Comparison of ENCODE assay signal across 8 cellular contexts in the genomic region with DNA sequence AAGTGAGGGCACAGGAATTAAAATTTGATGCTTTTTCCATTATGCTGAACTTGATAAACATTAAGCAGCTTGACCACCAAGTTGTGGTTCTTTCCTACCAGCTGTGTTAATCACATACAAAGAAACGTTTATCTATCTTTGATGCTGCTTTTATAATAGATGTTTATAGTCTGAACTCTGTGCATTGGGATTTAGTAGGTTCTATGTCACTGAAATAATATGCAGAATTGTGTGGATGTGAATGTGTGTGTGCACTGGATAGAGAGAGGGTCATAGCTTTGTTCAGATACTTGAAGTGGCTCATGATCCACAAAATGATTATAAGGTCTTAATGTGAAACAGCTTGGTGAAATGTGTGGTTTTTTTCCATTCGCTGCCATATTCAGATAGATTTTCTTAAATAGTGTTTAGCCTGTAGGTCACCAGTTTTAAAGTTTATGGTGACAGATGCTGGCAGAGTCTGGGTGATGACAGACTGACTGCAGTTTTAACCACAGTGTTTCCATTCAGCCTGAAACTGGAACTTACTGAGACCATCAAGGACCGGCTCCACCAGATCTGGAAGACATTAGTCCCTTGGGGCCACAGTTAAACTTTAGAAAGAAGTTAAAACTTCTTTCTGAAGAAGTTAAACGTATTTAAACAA. TPM values are rescaled to one million over a fixed set of nuclear protein-coding genes. Genes with fewer than 3 reads are reported as not detected.
DNase-seq lines count a peak whose midpoint lies in the region; ATAC-seq, FAIRE-seq and TF ChIP-seq lines count a peak whose summit lies in the region.

No MANE protein-coding gene starts in this region.

- TF ChIP-seq CTCF in AG10803 (conservative IDR thresholded peaks at IDR 0.05; ENCODE audit: low read length): no peak
- no peak for TF ChIP-seq CTCF in endothelial cell of umbilical vein (IDR thresholded peaks at IDR 0.05; ENCODE audit: extremely low read depth in 1 of 2, insufficient read depth in 1 of 2, low read depth in 1 of 2, low read length in 2 of 2)

- H3K4me3 ChIP-seq in AG10803 (ENCODE audit: low read length) (no peak overlapping the region), endothelial cell of umbilical vein (replicated peaks in 1 of 3; ENCODE audit: insufficient read depth in 1 of 3, low read depth in 1 of 3, low read length in 3 of 3) (no peak overlapping the region)

- H3K9me3 ChIP-seq in endothelial cell of umbilical vein (replicated peaks; ENCODE audit: control insufficient read depth, insufficient read depth, low read length): no peaks in the 10 kb centered on the region

- no peaks in the 10 kb centered on the region for H3K27me3 ChIP-seq in endothelial cell of umbilical vein (ENCODE audit: control insufficient read depth in 2 of 2, insufficient read depth in 2 of 2, low read length in 2 of 2)

- POLR2A ChIA-PET in endothelial cell of umbilical vein (lab: Charles Lee): no interaction called here
- POLR2A ChIA-PET in HEK293T (lab: Yijun Ruan, JAX): interaction anchor here (1.0 kb wide), 1 partner anchor 9 kb away, joined by 4 read pairs; a partner anchor contains a TSS

- dilution Hi-C loops in endothelial cell of umbilical vein (cut with MboI; ENCODE audit: extremely low pct_ligation_motif_present, low sequenced_read_pairs): no loop called here

- TF ChIP-seq POLR2A in endothelial cell of umbilical vein (IDR thresholded peaks at IDR 0.05; ENCODE audit: low read depth, low read length): no peak

- H3K4me2 ChIP-seq in endothelial cell of umbilical vein (ENCODE audit: insufficient read depth, low read length): no peak overlapping the region

- H3K36me3 ChIP-seq in endothelial cell of umbilical vein (ENCODE audit: control insufficient read depth in 2 of 2, extremely low read depth in 1 of 2, insufficient read depth in 2 of 2, low read length in 2 of 2): peaks cover 6 to 14% of the 10 kb centered on the region in 2 experiments

- ATAC-seq in GM19372 (IDR thresholded peaks at IDR 0.05; ENCODE audit: low read depth, unreplicated experiment) (peak; percentile 85), HG03175 (IDR thresholded peaks at IDR 0.05; ENCODE audit: unreplicated experiment) (peak; percentile 92), HG03025 (IDR thresholded peaks at IDR 0.05; ENCODE audit: low FRiP score, unreplicated experiment) (no peak)

- intact Hi-C loops in endothelial cell of umbilical vein (cut with micrococcal nuclease): no loop called here

- H3K4me1 ChIP-seq in endothelial cell of umbilical vein (ENCODE audit: control insufficient read depth, extremely low read depth, insufficient read depth, low read length): no peaks in the 10 kb centered on the region

- peaks cover 56% of the 10 kb centered on the region for H3K79me2 ChIP-seq in endothelial cell of umbilical vein (ENCODE audit: control insufficient read depth, insufficient read depth, low read length)

- H3K27ac ChIP-seq in endothelial cell of umbilical vein (ENCODE audit: insufficient read depth, low read depth, low read length): no peak overlapping the region

- H4K20me1 ChIP-seq in endothelial cell of umbilical vein (replicated peaks; ENCODE audit: control insufficient read depth, extremely low read depth, insufficient read depth, low read length): no peaks in the 10 kb centered on the region

- DNase-seq in AG10803 (ENCODE audit: low read depth): peak; percentile 83
- DNase-seq in endothelial cell of umbilical vein (ENCODE audit: low read depth, low spot score): no peak
- DNase-seq in DMS79 (lab: John Stamatoyannopoulos, UW): no peak
- DNase-seq in HEK293T (ENCODE audit: extremely low spot score): no peak
- DNase-seq in RPMI8226: no peak

- no TSS peak for BruUV-seq in endothelial cell of umbilical vein (replicated peaks; lab: Mats Ljungman, UMichigan)

- no peaks in the 10 kb centered on the region for H3K9me1 ChIP-seq in endothelial cell of umbilical vein (replicated peaks; ENCODE audit: control insufficient read depth, extremely low read depth, insufficient read depth, low read length)

- H3K9ac ChIP-seq in endothelial cell of umbilical vein (replicated peaks; ENCODE audit: extremely low read depth, insufficient read depth, low read length): no peak overlapping the region

- CTCF ChIA-PET in endothelial cell of umbilical vein (lab: Charles Lee): interaction anchor here (0.7 kb wide), 1 partner anchor 15 kb away, joined by 3 read pairs; no protein-coding TSS in a partner anchor
- CTCF ChIA-PET in HEK293T (lab: Yijun Ruan, JAX): no interaction called here

- peak; percentile 4 for FAIRE-seq in endothelial cell of umbilical vein (lab: Jason Lieb, UNC)

- H2AFZ ChIP-seq in endothelial cell of umbilical vein (ENCODE audit: low read depth, low read length): no peak overlapping the region

TF ChIP-seq in endothelial cell of umbilical vein, 7 proteins besides CTCF, POLR2A, EP300 and RAD21:
- TF ChIP-seq FOS (IDR thresholded peaks at IDR 0.05; ENCODE audit: borderline replicate concordance, insufficient read depth, low read length) (no peak), JUN (IDR thresholded peaks at IDR 0.05; ENCODE audit: borderline replicate concordance, insufficient read depth, insufficient read length, low read depth) (no peak), POLR2AphosphoS5 (IDR thresholded peaks at IDR 0.05; ENCODE audit: insufficient read depth, low read depth, low read length) (no peak), EZH2 (IDR thresholded peaks at IDR 0.05; ENCODE audit: borderline replicate concordance, low read depth, low read length, severe bottlenecking) (no peak), GATA2 (IDR thresholded peaks at IDR 0.05; ENCODE audit: insufficient read depth, insufficient read length, low read depth, low read length) (no peak), MYC (IDR thresholded peaks at IDR 0.05; ENCODE audit: low read depth, low read length) (no peak)
- TF ChIP-seq, protein P1, sequence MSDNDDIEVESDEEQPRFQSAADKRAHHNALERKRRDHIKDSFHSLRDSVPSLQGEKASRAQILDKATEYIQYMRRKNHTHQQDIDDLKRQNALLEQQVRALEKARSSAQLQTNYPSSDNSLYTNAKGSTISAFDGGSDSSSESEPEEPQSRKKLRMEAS (IDR thresholded peaks at IDR 0.05; ENCODE audit: insufficient read depth, insufficient read length): no peak

TF ChIP-seq in HEK293T, 16 proteins besides CTCF, POLR2A, EP300 and RAD21:
- TF ChIP-seq L3MBTL2 (conservative IDR thresholded peaks at IDR 0.05) (no peak), ELF4 (IDR thresholded peaks at IDR 0.05) (no peak), FOXA1 (IDR thresholded peaks at IDR 0.05) (no peak), TARDBP (IDR thresholded peaks at IDR 0.05) (no peak)
TF ChIP-seq in HEK293T: peak in this region for 0.

RNA-seq across cellular contexts. Expression of a gene that starts 10.2 kb away (rescaled TPM):
- 35.2 and 35.9 TPM in 2 replicates for total RNA-seq in endothelial cell of umbilical vein
- polyA plus RNA-seq in endothelial cell of umbilical vein: 4.6 and 5.4 TPM in 2 replicates
- 5.2 and 5.9 TPM in 2 replicates for polyA plus RNA-seq in endothelial cell of umbilical vein (2011; cell fraction: cytosol; rRNA removed)
- 15.4 and 21.0 TPM in 2 replicates for polyA plus RNA-seq in endothelial cell of umbilical vein (2011; cell fraction: nucleus; rRNA removed)
- 9.5 and 11.8 TPM in 2 replicates for polyA plus RNA-seq in endothelial cell of umbilical vein (2012)
- 34.4 and 38.4 TPM in 2 replicates for polyA minus RNA-seq in endothelial cell of umbilical vein
- polyA minus RNA-seq in endothelial cell of umbilical vein (2011; cell fraction: cytosol; rRNA and poly(A)+ RNA removed): 9.6 TPM
- 49.2 and 63.1 TPM in 2 replicates for polyA minus RNA-seq in endothelial cell of umbilical vein (2011; cell fraction: nucleus; rRNA and poly(A)+ RNA removed)

RNA-seq across cellular contexts. Expression of a gene that starts 42.6 kb away (rescaled TPM):
- 1.1 and 1.9 TPM in 2 replicates for total RNA-seq in endothelial cell of umbilical vein
- 0.22 and 0.39 TPM in 2 replicates for polyA plus RNA-seq in endothelial cell of umbilical vein
- 0.44 and 0.48 TPM in 2 replicates for polyA plus RNA-seq in endothelial cell of umbilical vein (2011; cell fraction: cytosol; rRNA removed)
- polyA plus RNA-seq in endothelial cell of umbilical vein (2011; cell fraction: nucleus; rRNA removed): 0.14 and 0.41 TPM in 2 replicates
- 0.72 and 1.3 TPM in 2 replicates for polyA plus RNA-seq in endothelial cell of umbilical vein (2012)
- polyA minus RNA-seq in endothelial cell of umbilical vein: 0.51 and 0.58 TPM in 2 replicates
- 17.4 TPM for polyA minus RNA-seq in endothelial cell of umbilical vein (2011; cell fraction: cytosol; rRNA and poly(A)+ RNA removed)
- polyA minus RNA-seq in endothelial cell of umbilical vein (2011; cell fraction: nucleus; rRNA and poly(A)+ RNA removed): 0.34 TPM in 1 of 2 replicates, not detected in the other

RNA-seq across cellular contexts. Expression of a gene that starts 56.7 kb away (rescaled TPM):
- total RNA-seq in endothelial cell of umbilical vein: 67.5 and 71.5 TPM in 2 replicates
- polyA plus RNA-seq in endothelial cell of umbilical vein: 59.1 and 60.6 TPM in 2 replicates
- polyA plus RNA-seq in endothelial cell of umbilical vein (2011; cell fraction: cytosol; rRNA removed): 49.3 and 57.8 TPM in 2 replicates
- polyA plus RNA-seq in endothelial cell of umbilical vein (2011; cell fraction: nucleus; rRNA removed): 97.8 and 120 TPM in 2 replicates
- 40.8 and 41.2 TPM in 2 replicates for polyA plus RNA-seq in endothelial cell of umbilical vein (2012)
- polyA minus RNA-seq in endothelial cell of umbilical vein: 42.4 and 49.8 TPM in 2 replicates
- 39.8 TPM for polyA minus RNA-seq in endothelial cell of umbilical vein (2011; cell fraction: cytosol; rRNA and poly(A)+ RNA removed)
- 22.8 and 29.7 TPM in 2 replicates for polyA minus RNA-seq in endothelial cell of umbilical vein (2011; cell fraction: nucleus; rRNA and poly(A)+ RNA removed)
